Comparison of ENCODE assay signal across 8 cellular contexts in the genomic region with DNA sequence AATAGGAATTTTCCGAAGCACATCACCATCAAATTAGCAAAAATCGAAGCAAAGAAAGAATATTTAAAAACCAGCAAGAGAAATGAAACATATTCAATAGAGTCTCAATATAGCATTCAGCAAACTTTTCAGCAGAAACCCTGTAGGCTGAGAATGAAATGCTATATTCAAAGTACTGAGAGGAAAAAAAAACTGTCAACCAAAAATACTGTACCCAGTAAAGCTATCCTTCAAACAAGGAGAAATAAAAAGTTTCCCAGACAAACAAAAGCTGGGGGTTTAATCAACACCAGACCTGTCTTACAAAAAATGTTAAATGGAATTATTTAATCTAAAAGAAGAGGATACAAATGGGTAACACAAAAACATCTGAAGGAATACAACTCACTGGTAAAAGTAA.
"Had no signal": no experiment of that assay in that cellular context is flagged by ENCODE, and none has a peak within 500 bp of the region (broad histone marks: within the 10 kb centered on the region; RNA-seq: fewer than 3 reads in every experiment).

No MANE protein-coding gene starts in this region.

- H3K4me3 ChIP-seq: K562 had no signal

- H3K27me3 Mint-ChIP-seq: IgD-negative memory B cell had no signal

- H3K27ac ChIP-seq: HL-60, KMS-11 had no signal

- H3K36me3 Mint-ChIP-seq: IgD-negative memory B cell had no signal

- DNase-seq: IMR-90, KBM-7, KG1 had no signal

- H3K9ac ChIP-seq: KMS-11 had no signal

- ATAC-seq: HepG2, K562 had no signal

- H3K27ac Mint-ChIP-seq: IgD-negative memory B cell had no signal
